12 cellular contexts compared by ENCODE assay signal in the genomic region with DNA sequence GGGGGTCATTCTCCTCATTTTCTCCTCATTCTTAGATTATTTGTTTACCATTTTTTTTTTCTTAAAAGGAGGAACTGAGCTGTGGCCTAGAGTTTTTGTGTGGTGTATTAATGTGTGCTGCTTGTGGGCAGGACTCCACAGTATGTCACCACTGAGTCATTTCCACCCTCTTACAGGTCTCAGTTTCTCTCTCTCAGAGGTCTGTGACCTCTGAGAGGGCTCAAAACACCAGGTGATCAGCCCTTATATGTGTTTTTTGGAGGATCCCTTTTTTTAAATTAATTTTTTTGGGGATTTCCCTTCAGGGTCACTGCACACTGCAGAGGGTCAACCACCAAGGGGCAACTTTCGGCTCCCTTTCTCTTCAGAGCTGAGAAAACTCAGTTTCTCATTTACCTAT.
DNase-seq lines count a peak whose midpoint lies in the region; ATAC-seq lines count a peak whose summit lies in the region.
"Had no signal": no experiment of that assay in that cellular context is flagged by ENCODE, and none has a peak within 500 bp of the region (broad histone marks: within the 10 kb centered on the region; RNA-seq: fewer than 3 reads in every experiment).

No MANE protein-coding gene starts in this region.

- no peak for DNase-seq in pons (ENCODE audit: low spot score)
- DNase-seq in cardiac septum (ENCODE audit: low spot score), result no peak
- DNase-seq in Ammon's horn (ENCODE audit: low spot score), result no peak
- no peak for DNase-seq in caudate nucleus (lab: John Stamatoyannopoulos, UW)
- DNase-seq: activated CD4-positive, alpha-beta T cell treated with anti-CD3 and anti-CD28 coated beads for 48 hours; heart right ventricle; NCI-H2081 treated with DMSO at 0.1 percent for 48 hours had no signal

- ATAC-seq in GM18499 (IDR thresholded peaks at IDR 0.05; ENCODE audit: insufficient read depth, unreplicated experiment) (peak; percentile 97), GM19438 (IDR thresholded peaks at IDR 0.05; ENCODE audit: low read depth, unreplicated experiment) (peak; percentile 100), HG02870 (IDR thresholded peaks at IDR 0.05; ENCODE audit: unreplicated experiment) (peak; percentile 91), HG03571 (IDR thresholded peaks at IDR 0.05; ENCODE audit: unreplicated experiment) (peak; percentile 81)
- ATAC-seq: heart right ventricle had no signal

- no peak overlapping the region for H3K27ac ChIP-seq in caudate nucleus (ENCODE audit: low read depth, low read length)
- H3K27ac ChIP-seq: C4-2B, heart right ventricle had no signal

- intact Hi-C loops in cardiac septum (cut with DNase I), result no loop called here
